Comparison of ENCODE assay signal across 2 cellular contexts in genomic region chr6:155244434-155244833, GRCh38.
A peak's percentile ranks its signal among the peaks of the same experiment; 100 is the strongest.
TF ChIP-seq lines count a peak whose summit lies in the region.

No MANE protein-coding gene starts in this region.

TF ChIP-seq in HepG2, 621 proteins besides CTCF, POLR2A, EP300 and RAD21:
- no peak for TF ChIP-seq IRX3 (CRISPR knock-in tag; IDR thresholded peaks at IDR 0.05; ENCODE audit: borderline replicate concordance, low read depth)
- 0 out of 2 replicates have a peak, but pooled peaks have one; percentile 18 for TF ChIP-seq POLR2AphosphoS5 (IDR thresholded peaks at IDR 0.05; ENCODE audit: low read depth, low read length)
- TF ChIP-seq AGO2 (optimal IDR thresholded peaks at IDR 0.05; ENCODE audit: low read depth, low read length): peak; percentile 1

TF ChIP-seq in K562, 482 proteins besides CTCF, POLR2A, EP300 and RAD21:
- TF ChIP-seq CLOCK (CRISPR knock-in tag; IDR thresholded peaks at IDR 0.05; ENCODE audit: borderline replicate concordance) (no peak), NFIC (IDR thresholded peaks at IDR 0.05) (peak; percentile 58)
